1 cellular context compared by ENCODE assay signal in the genomic region with DNA sequence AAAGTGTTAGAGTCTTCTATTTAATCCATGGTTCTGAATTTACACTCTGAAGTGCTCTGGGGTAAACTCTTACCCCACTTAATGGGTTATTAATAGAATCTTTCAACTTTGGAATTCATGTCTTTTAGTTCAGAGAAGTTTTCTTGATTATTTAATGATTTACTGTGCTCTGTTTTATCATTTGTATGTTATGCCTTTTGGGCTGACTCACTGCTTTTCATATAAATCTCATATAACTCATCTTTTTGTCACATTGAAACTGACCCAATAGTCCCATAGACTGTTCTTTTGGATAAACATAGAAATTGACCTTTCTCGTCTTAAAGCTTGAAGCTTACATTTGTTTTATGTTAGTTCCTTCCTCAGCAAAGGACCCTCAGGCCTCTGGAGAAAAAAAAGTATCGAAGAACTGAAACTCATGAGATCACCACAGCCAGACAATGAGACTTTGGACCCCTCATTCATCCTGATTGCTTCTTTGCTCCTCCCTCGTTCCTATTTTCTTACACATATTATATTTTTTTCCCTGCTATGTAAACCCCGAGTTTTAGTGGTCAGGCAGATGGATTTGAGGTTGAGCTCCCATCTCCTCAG.
TF ChIP-seq lines count a peak whose summit lies in the region.

No MANE protein-coding gene starts in this region.

TF ChIP-seq in SK-N-SH treated with all-trans-retinoic acid at 6 μM for 48 hours, 23 proteins besides CTCF, POLR2A, EP300 and RAD21 (continued from another document):
- TF ChIP-seq, protein P1, sequence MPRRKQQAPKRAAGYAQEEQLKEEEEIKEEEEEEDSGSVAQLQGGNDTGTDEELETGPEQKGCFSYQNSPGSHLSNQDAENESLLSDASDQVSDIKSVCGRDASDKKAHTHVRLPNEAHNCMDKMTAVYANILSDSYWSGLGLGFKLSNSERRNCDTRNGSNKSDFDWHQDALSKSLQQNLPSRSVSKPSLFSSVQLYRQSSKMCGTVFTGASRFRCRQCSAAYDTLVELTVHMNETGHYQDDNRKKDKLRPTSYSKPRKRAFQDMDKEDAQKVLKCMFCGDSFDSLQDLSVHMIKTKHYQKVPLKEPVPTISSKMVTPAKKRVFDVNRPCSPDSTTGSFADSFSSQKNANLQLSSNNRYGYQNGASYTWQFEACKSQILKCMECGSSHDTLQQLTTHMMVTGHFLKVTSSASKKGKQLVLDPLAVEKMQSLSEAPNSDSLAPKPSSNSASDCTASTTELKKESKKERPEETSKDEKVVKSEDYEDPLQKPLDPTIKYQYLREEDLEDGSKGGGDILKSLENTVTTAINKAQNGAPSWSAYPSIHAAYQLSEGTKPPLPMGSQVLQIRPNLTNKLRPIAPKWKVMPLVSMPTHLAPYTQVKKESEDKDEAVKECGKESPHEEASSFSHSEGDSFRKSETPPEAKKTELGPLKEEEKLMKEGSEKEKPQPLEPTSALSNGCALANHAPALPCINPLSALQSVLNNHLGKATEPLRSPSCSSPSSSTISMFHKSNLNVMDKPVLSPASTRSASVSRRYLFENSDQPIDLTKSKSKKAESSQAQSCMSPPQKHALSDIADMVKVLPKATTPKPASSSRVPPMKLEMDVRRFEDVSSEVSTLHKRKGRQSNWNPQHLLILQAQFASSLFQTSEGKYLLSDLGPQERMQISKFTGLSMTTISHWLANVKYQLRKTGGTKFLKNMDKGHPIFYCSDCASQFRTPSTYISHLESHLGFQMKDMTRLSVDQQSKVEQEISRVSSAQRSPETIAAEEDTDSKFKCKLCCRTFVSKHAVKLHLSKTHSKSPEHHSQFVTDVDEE (CRISPR knock-in tag; IDR thresholded peaks at IDR 0.05) = no peak
- TF ChIP-seq ZFP30 (CRISPR knock-in tag; IDR thresholded peaks at IDR 0.05) = no peak
- no peak for TF ChIP-seq TOX (CRISPR knock-in tag; IDR thresholded peaks at IDR 0.05; ENCODE audit: borderline replicate concordance)
- no peak for TF ChIP-seq ZFP3 (CRISPR knock-in tag; IDR thresholded peaks at IDR 0.05)
- TF ChIP-seq CSDC2 (CRISPR knock-in tag; IDR thresholded peaks at IDR 0.05) = no peak
